In genomic region chr2:231189571-231190495, GRCh38 we compare ENCODE assay signal across 9 cellular contexts. TPM values are rescaled to one million over a fixed set of nuclear protein-coding genes. Genes with fewer than 3 reads are reported as not detected.
DNase-seq lines count a peak whose midpoint lies in the region; ATAC-seq, FAIRE-seq and TF ChIP-seq lines count a peak whose summit lies in the region.
"Had no signal": no experiment of that assay in that cellular context is flagged by ENCODE, and none has a peak within 500 bp of the region (broad histone marks: within the 10 kb centered on the region; RNA-seq: fewer than 3 reads in every experiment).

No MANE protein-coding gene starts in this region.

- H3K9me2 ChIP-seq in GM23248 (ENCODE audit: insufficient read depth) = no peaks in the 10 kb centered on the region

- no peak for TF ChIP-seq CTCF in kidney (IDR thresholded peaks at IDR 0.05; ENCODE audit: borderline replicate concordance, extremely low read depth, insufficient read depth)

- FAIRE-seq in kidney (lab: Jason Lieb, UNC) = no peak

- H3K9me3 ChIP-seq in GM23248 (ENCODE audit: low read depth) (no peaks in the 10 kb centered on the region), kidney (ENCODE audit: control insufficient read depth in 1 of 2, low read length in 2 of 2) (no peaks in the 10 kb centered on the region)

- 41 to 51% methylated on average over 17 to 22 of the region's 22 CpGs for WGBS in GM23248 (ENCODE audit: low coverage in 1 of 2, low lambda C conversion rate in 2 of 2, missing lambda C conversion rate in 2 of 2), 2 experiments

- H3K79me2 ChIP-seq in GM23248 (ENCODE audit: insufficient read depth) = no peaks in the 10 kb centered on the region

- peak overlapping the region; percentile 66 for H3K4me2 ChIP-seq in GM23248 (ENCODE audit: unreplicated experiment)

- H3K4me1 ChIP-seq in GM23248 (ENCODE audit: insufficient read depth) = peaks cover 6% of the 10 kb centered on the region; the same call in 1 of the 2 replicates
- peaks cover 4 to 8% of the 10 kb centered on the region in 2 donors for H3K4me1 ChIP-seq in kidney (ENCODE audit: control insufficient read depth in 1 of 2, insufficient read depth in 1 of 2, low read depth in 1 of 2, low read length in 2 of 2)

- DNase-seq in GM23248 (peak; percentile 51), cerebellum (ENCODE audit: low spot score) (peak; percentile 21), kidney (peak; percentile 90), sciatic nerve (ENCODE audit: low spot score) (no peak), NCI-H226 (no peak)
- DNase-seq in activated T-cell treated with anti-CD3 and anti-CD28 coated beads, Interleukin-2, amount 50 U/mL, for 48 hours = no peak
- DNase-seq: NCI-H1930 had no signal

- ATAC-seq in sciatic nerve = peak; percentile 71
- ATAC-seq in HG03175 (IDR thresholded peaks at IDR 0.05; ENCODE audit: unreplicated experiment) = no peak
- no peak for ATAC-seq in GM18502 (IDR thresholded peaks at IDR 0.05; ENCODE audit: poor library complexity, unreplicated experiment)

- no peaks in the 10 kb centered on the region for H4K20me1 ChIP-seq in GM23248 (ENCODE audit: insufficient read depth)

- no peaks in the 10 kb centered on the region for H3K36me3 ChIP-seq in GM23248 (ENCODE audit: low read depth)
- H3K36me3 ChIP-seq in kidney (ENCODE audit: control insufficient read depth in 1 of 2, insufficient read depth in 2 of 2, low read length in 2 of 2) = no peaks in the 10 kb centered on the region

- H3K4me3 ChIP-seq in GM23248 (no peak overlapping the region), kidney (ENCODE audit: low read length in 2 of 2) (peak overlapping the region; percentile 20 to 55)

- H3F3A ChIP-seq in GM23248 (ENCODE audit: insufficient read depth) = 0 out of 2 replicates have a peak, but pooled peaks cover 3% of the 10 kb centered on the region

- in situ Hi-C loops in GM23248 (cut with MboI) = loop anchor here (10.0 kb wide), 1 partner anchor 85 kb away; no protein-coding TSS in a partner anchor

- intact Hi-C loops in kidney (cut with DNase I) = loop anchor here (10.0 kb wide), 1 partner anchor 85 kb away; no protein-coding TSS in a partner anchor
- intact Hi-C loops in sciatic nerve (cut with DNase I) = no loop called here

- peak overlapping the region; percentile 77 for H2AFZ ChIP-seq in GM23248

- H3K27ac ChIP-seq in GM23248 (no peak overlapping the region), kidney (ENCODE audit: low read depth in 2 of 2, low read length in 2 of 2) (peak overlapping the region; percentile 77 to 92)

- no peaks in the 10 kb centered on the region for H3K27me3 ChIP-seq in GM23248 (replicated peaks; ENCODE audit: insufficient read depth)

- no peak overlapping the region for H3K9ac ChIP-seq in GM23248
- peak overlapping the region in 1 of 2 donors; percentile 72 for H3K9ac ChIP-seq in kidney (ENCODE audit: low read length in 2 of 2)

RNA-seq across cellular contexts. Expression of gene ARMC9, which starts 8.6 kb away (rescaled TPM):
- 15.1 and 17.7 TPM in 2 replicates for total RNA-seq in GM23248 (2014; rRNA removed; shearing (Covaris generic))
- polyA plus RNA-seq in GM23248 (2016; fragmentation: Nextera tagmentation; extraction: Ambion mirVana) (17.3 and 17.7 TPM in 2 replicates), kidney (ENCODE audit: insufficient read depth, low read depth, low replicate concordance) (7.3 TPM)
- total RNA-seq in cerebellum (27.7 TPM), kidney (18.2 TPM), sciatic nerve (15.4 TPM)

Comparison
In these comparisons a context has a peak if more than half of its experiments do, and no peak if none do; other contexts are left out.
1. DNase-seq: peak in GM23248 (single experiment), cerebellum (single experiment) and kidney (single experiment); none in sciatic nerve (single experiment), activated T-cell treated with anti-CD3 and anti-CD28 coated beads, Interleukin-2, amount 50 U/mL, for 48 hours (0 of 2) and NCI-H226 (single experiment).